ENCODE assay signal across 12 cellular contexts in genomic region chr12:131923260-131923659, GRCh38. TPM values are rescaled to one million over a fixed set of nuclear protein-coding genes. Genes with fewer than 3 reads are reported as not detected.
DNase-seq lines count a peak whose midpoint lies in the region; ATAC-seq and TF ChIP-seq lines count a peak whose summit lies in the region.
"Had no signal": no experiment of that assay in that cellular context is flagged by ENCODE, and none has a peak within 500 bp of the region (broad histone marks: within the 10 kb centered on the region; RNA-seq: fewer than 3 reads in every experiment).

No MANE protein-coding gene starts in this region.

- H3K4me1 Mint-ChIP-seq in activated T-helper 2 cell treated with anti-CD3 and anti-CD28 coated beads, Interferon-gamma antibody, Interleukin-2, Interleukin-4, amounts not matched to agents 10 μg/mL and 5 μg/mL and 100 μg/mL, durations not matched to agents 14 hours and 24 hours and 36 hours (ENCODE audit: low read depth) = peaks cover 8% of the 10 kb centered on the region

- H3K27ac Mint-ChIP-seq in activated T-helper 2 cell treated with anti-CD3 and anti-CD28 coated beads, Interferon-gamma antibody, Interleukin-2, Interleukin-4, amounts not matched to agents 10 μg/mL and 5 μg/mL and 100 μg/mL, durations not matched to agents 14 hours and 24 hours and 36 hours = no peak overlapping the region
- H3K27ac Mint-ChIP-seq: activated naive CD8-positive, alpha-beta T cell treated with anti-CD3 and anti-CD28 coated beads, Interleukin-2, amount 10 ng/mL, durations not matched to agents 7 days and 5 days; HFFc6 had no signal

- H3K9me3 ChIP-seq in DOHH2 (ENCODE audit: control insufficient read depth, insufficient read depth, low read length) (no peaks in the 10 kb centered on the region), esophagus muscularis mucosa (no peaks in the 10 kb centered on the region)
- H3K9me3 ChIP-seq: tibial artery had no signal

- H3K9me3 Mint-ChIP-seq in activated T-helper 2 cell treated with anti-CD3 and anti-CD28 coated beads, Interferon-gamma antibody, Interleukin-2, Interleukin-4, amounts not matched to agents 10 μg/mL and 5 μg/mL and 100 μg/mL, durations not matched to agents 14 hours and 24 hours and 36 hours = no peaks in the 10 kb centered on the region
- H3K9me3 Mint-ChIP-seq: activated naive CD8-positive, alpha-beta T cell treated with anti-CD3 and anti-CD28 coated beads, Interleukin-2, amount 10 ng/mL, durations not matched to agents 7 days and 5 days; HFFc6 had no signal

- no peaks in the 10 kb centered on the region for H3K27me3 Mint-ChIP-seq in activated T-helper 2 cell treated with anti-CD3 and anti-CD28 coated beads, Interferon-gamma antibody, Interleukin-2, Interleukin-4, amounts not matched to agents 10 μg/mL and 5 μg/mL and 100 μg/mL, durations not matched to agents 14 hours and 24 hours and 36 hours (ENCODE audit: low read depth)
- H3K27me3 Mint-ChIP-seq: activated naive CD8-positive, alpha-beta T cell treated with anti-CD3 and anti-CD28 coated beads, Interleukin-2, amount 10 ng/mL, durations not matched to agents 7 days and 5 days had no signal

- H3K4me2 ChIP-seq in DOHH2 (ENCODE audit: low read length) = peak overlapping the region; percentile 55

- ATAC-seq in GM19351 (IDR thresholded peaks at IDR 0.05; ENCODE audit: unreplicated experiment) (peak; percentile 87), HG02884 (IDR thresholded peaks at IDR 0.05; ENCODE audit: unreplicated experiment) (peak; percentile 69)

- 87% methylated on average over 9 of the region's 11 CpGs for WGBS in esophagus muscularis mucosa

- peaks cover 11% of the 10 kb centered on the region for H3F3A ChIP-seq in DOHH2 (ENCODE audit: control insufficient read depth, insufficient read depth)

- H3K36me3 Mint-ChIP-seq in activated T-helper 2 cell treated with anti-CD3 and anti-CD28 coated beads, Interferon-gamma antibody, Interleukin-2, Interleukin-4, amounts not matched to agents 10 μg/mL and 5 μg/mL and 100 μg/mL, durations not matched to agents 14 hours and 24 hours and 36 hours (ENCODE audit: low read depth) = no peaks in the 10 kb centered on the region
- H3K36me3 Mint-ChIP-seq: activated naive CD8-positive, alpha-beta T cell treated with anti-CD3 and anti-CD28 coated beads, Interleukin-2, amount 10 ng/mL, durations not matched to agents 7 days and 5 days had no signal

- intact Hi-C loops in esophagus muscularis mucosa (cut with DNase I) = no loop called here
- intact Hi-C loops in activated T-helper 2 cell treated with anti-CD3 and anti-CD28 coated beads, Interferon-gamma antibody, Interleukin-2, Interleukin-4, amounts not matched to agents 10 μg/mL and 5 μg/mL and 100 μg/mL, durations not matched to agents 14 hours and 24 hours and 36 hours (cut with micrococcal nuclease) = no loop called here

- TF ChIP-seq POLR2A in esophagus muscularis mucosa (IDR thresholded peaks at IDR 0.05; ENCODE audit: low read depth) = no peak

- H3K36me3 ChIP-seq in DOHH2 (ENCODE audit: control insufficient read depth, low read length) = no peaks in the 10 kb centered on the region
- peaks cover 28 to 47% (median 41%) of the 10 kb centered on the region in 4 donors for H3K36me3 ChIP-seq in esophagus muscularis mucosa

- H4K20me1 ChIP-seq in DOHH2 (ENCODE audit: control insufficient read depth, insufficient read depth, low read depth, low read length) = peaks cover 29% of the 10 kb centered on the region; the same call in 1 of the 2 replicates

- H3K27me3 ChIP-seq in DOHH2 (ENCODE audit: control insufficient read depth, low read length) (peaks cover 35% of the 10 kb centered on the region), esophagus muscularis mucosa (no peaks in the 10 kb centered on the region)
- H3K27me3 ChIP-seq: tibial artery had no signal

- H3K4me1 ChIP-seq in DOHH2 (ENCODE audit: control insufficient read depth, low read length) = peaks cover 32% of the 10 kb centered on the region
- peaks cover 0 to 20% (median 14%) of the 10 kb centered on the region in 4 donors for H3K4me1 ChIP-seq in esophagus muscularis mucosa

- H3K27ac ChIP-seq in DOHH2 (ENCODE audit: low read depth, low read length) = no peak overlapping the region
- H3K27ac ChIP-seq in esophagus muscularis mucosa (replicated peaks in 1 of 4) = no peak overlapping the region
- H3K27ac ChIP-seq: tibial artery had no signal

- H3K4me3 ChIP-seq in DOHH2 (ENCODE audit: low read length) (peak overlapping the region; percentile 29; the same call in 1 of the 2 replicates), esophagus muscularis mucosa (no peak overlapping the region)
- H3K4me3 ChIP-seq: tibial artery had no signal

- no peak for TF ChIP-seq CTCF in DOHH2 (IDR thresholded peaks at IDR 0.05; ENCODE audit: low read depth, low read length, poor library complexity, severe bottlenecking)
- no peak for TF ChIP-seq CTCF in esophagus muscularis mucosa (IDR thresholded peaks at IDR 0.05)

- no peak overlapping the region for H3K4me3 Mint-ChIP-seq in activated T-helper 2 cell treated with anti-CD3 and anti-CD28 coated beads, Interferon-gamma antibody, Interleukin-2, Interleukin-4, amounts not matched to agents 10 μg/mL and 5 μg/mL and 100 μg/mL, durations not matched to agents 14 hours and 24 hours and 36 hours (ENCODE audit: low read depth)
- H3K4me3 Mint-ChIP-seq: activated naive CD8-positive, alpha-beta T cell treated with anti-CD3 and anti-CD28 coated beads, Interleukin-2, amount 10 ng/mL, durations not matched to agents 7 days and 5 days; HFFc6 had no signal

- TF ChIP-seq EP300 in esophagus muscularis mucosa (IDR thresholded peaks at IDR 0.05) = no peak

- H3K79me2 ChIP-seq in DOHH2 (ENCODE audit: control insufficient read depth, low read length) = no peaks in the 10 kb centered on the region

- peak; percentile 45 to 85 for DNase-seq in NCI-H526 (lab: John Stamatoyannopoulos, UW)
- no peak for DNase-seq in esophagus muscularis mucosa (ENCODE audit: extremely low spot score)
- no peak for DNase-seq in activated T-cell treated with anti-CD3 and anti-CD28 coated beads, Interleukin-2, amount 50 U/mL, for 48 hours
- no peak for DNase-seq in medulla oblongata (ENCODE audit: extremely low spot score)
- DNase-seq in activated T-helper 2 cell treated with anti-CD3 and anti-CD28 coated beads, Interferon-gamma antibody, Interleukin-2, Interleukin-4, amounts not matched to agents 10 μg/mL and 5 μg/mL and 100 μg/mL, durations not matched to agents 14 hours and 24 hours and 36 hours (ENCODE audit: low spot score) = no peak
- DNase-seq: activated naive CD8-positive, alpha-beta T cell treated with anti-CD3 and anti-CD28 coated beads, Interleukin-2, amount 10 ng/mL, durations not matched to agents 7 days and 5 days; HFFc6; NCI-H226; tibial artery had no signal

- no peaks in the 10 kb centered on the region for H3K9me2 ChIP-seq in DOHH2 (replicated peaks; ENCODE audit: control insufficient read depth, low read length)

RNA-seq across cellular contexts. Expression of gene PUS1, which starts 5.8 kb away (rescaled TPM):
- total RNA-seq in esophagus muscularis mucosa = 10 to 100 TPM; 14.7 to 23.3 (median 19.5) TPM
- 71.2 and 79.2 TPM in 2 replicates for total RNA-seq in activated T-helper 2 cell treated with anti-CD3 and anti-CD28 coated beads, Interferon-gamma antibody, Interleukin-2, Interleukin-4, amounts not matched to agents 10 μg/mL and 5 μg/mL and 100 μg/mL, durations not matched to agents 14 hours and 24 hours and 36 hours

RNA-seq across cellular contexts. Expression of gene EP400, which starts 26.5 kb away (rescaled TPM):
- total RNA-seq in esophagus muscularis mucosa = 10 to 100 TPM; 16.9 to 31.1 (median 22.4) TPM
- total RNA-seq in activated T-helper 2 cell treated with anti-CD3 and anti-CD28 coated beads, Interferon-gamma antibody, Interleukin-2, Interleukin-4, amounts not matched to agents 10 μg/mL and 5 μg/mL and 100 μg/mL, durations not matched to agents 14 hours and 24 hours and 36 hours = 57.7 and 58.0 TPM in 2 replicates

RNA-seq across cellular contexts. Expression of gene ULK1, which starts 28.8 kb away (rescaled TPM):
- total RNA-seq in esophagus muscularis mucosa = 10 to 100 TPM; 18.4 to 37.5 (median 26.9) TPM
- 28.0 and 30.2 TPM in 2 replicates for total RNA-seq in activated T-helper 2 cell treated with anti-CD3 and anti-CD28 coated beads, Interferon-gamma antibody, Interleukin-2, Interleukin-4, amounts not matched to agents 10 μg/mL and 5 μg/mL and 100 μg/mL, durations not matched to agents 14 hours and 24 hours and 36 hours

Comparison
In these comparisons a context has a peak if more than half of its experiments do, and no peak if none do; other contexts are left out.
1. DNase-seq: peak in NCI-H526 (2 of 2); none in esophagus muscularis mucosa (single experiment), activated T-cell treated with anti-CD3 and anti-CD28 coated beads, Interleukin-2, amount 50 U/mL, for 48 hours (0 of 2), medulla oblongata (single experiment) and activated T-helper 2 cell treated with anti-CD3 and anti-CD28 coated beads, Interferon-gamma antibody, Interleukin-2, Interleukin-4, amounts not matched to agents 10 μg/mL and 5 μg/mL and 100 μg/mL, durations not matched to agents 14 hours and 24 hours and 36 hours (single experiment).